ENCODE assay signal across 1 cellular context in genomic region chr1:92960395-92961130, GRCh38.
TF ChIP-seq lines count a peak whose summit lies in the region.

No MANE protein-coding gene starts in this region.

TF ChIP-seq in HepG2, 621 proteins besides CTCF, POLR2A, EP300 and RAD21 (continued from another document and continues in another):
- peak; percentile 37 for TF ChIP-seq ZNF407 (CRISPR knock-in tag; IDR thresholded peaks at IDR 0.05; ENCODE audit: not compliant biosample characterization)
- TF ChIP-seq FOSL1 (CRISPR knock-in tag; IDR thresholded peaks at IDR 0.05; ENCODE audit: borderline replicate concordance) = no peak
- peak; percentile 83 for TF ChIP-seq KDM2A (CRISPR knock-in tag; IDR thresholded peaks at IDR 0.05; ENCODE audit: borderline replicate concordance, low read depth)
- peak; percentile 1; the same call in 1 of the 2 replicates for TF ChIP-seq CCDC6 (CRISPR knock-in tag; IDR thresholded peaks at IDR 0.05)
- peak; percentile 58; the same call in 1 of the 2 replicates for TF ChIP-seq FOXO1 (CRISPR knock-in tag; IDR thresholded peaks at IDR 0.05)
- peak; percentile 69 for TF ChIP-seq HDAC1 (CRISPR knock-in tag; IDR thresholded peaks at IDR 0.05)
- TF ChIP-seq ZNF280D (CRISPR knock-in tag; IDR thresholded peaks at IDR 0.05) = peak; percentile 76; the same call in 1 of the 2 replicates
- peak; percentile 30; the same call in 1 of the 2 replicates for TF ChIP-seq ZNF142 (CRISPR knock-in tag; IDR thresholded peaks at IDR 0.05)
- peak; percentile 38; the same call in 1 of the 2 replicates for TF ChIP-seq ARID4A (CRISPR knock-in tag; IDR thresholded peaks at IDR 0.05; ENCODE audit: borderline replicate concordance)
- peak; percentile 77; the same call in 1 of the 2 replicates for TF ChIP-seq IRF2 (CRISPR knock-in tag; IDR thresholded peaks at IDR 0.05)
- 0 out of 2 replicates have a peak, but pooled peaks have one; percentile 23 for TF ChIP-seq MTF1 (CRISPR knock-in tag; IDR thresholded peaks at IDR 0.05)
- peak; percentile 82; the same call in 1 of the 2 replicates for TF ChIP-seq GLI4 (CRISPR knock-in tag; IDR thresholded peaks at IDR 0.05; ENCODE audit: borderline replicate concordance)
- no peak for TF ChIP-seq ZNF367 (CRISPR knock-in tag; IDR thresholded peaks at IDR 0.05; ENCODE audit: borderline replicate concordance)
- TF ChIP-seq ZNF512B (CRISPR knock-in tag; IDR thresholded peaks at IDR 0.05; ENCODE audit: borderline replicate concordance) = peak; percentile 70; the same call in 1 of the 2 replicates
- peak; percentile 18; the same call in 1 of the 2 replicates for TF ChIP-seq ZFP1 (CRISPR knock-in tag; IDR thresholded peaks at IDR 0.05)
- peak; percentile 46 for TF ChIP-seq MAX (IDR thresholded peaks at IDR 0.05)
- peak; percentile 43; the same call in 1 of the 2 replicates for TF ChIP-seq DMAP1 (CRISPR knock-in tag; IDR thresholded peaks at IDR 0.05)
- no peak for TF ChIP-seq IRF9 (CRISPR knock-in tag; IDR thresholded peaks at IDR 0.05; ENCODE audit: borderline replicate concordance)
